ENCODE assay signal across 9 cellular contexts in the genomic region with DNA sequence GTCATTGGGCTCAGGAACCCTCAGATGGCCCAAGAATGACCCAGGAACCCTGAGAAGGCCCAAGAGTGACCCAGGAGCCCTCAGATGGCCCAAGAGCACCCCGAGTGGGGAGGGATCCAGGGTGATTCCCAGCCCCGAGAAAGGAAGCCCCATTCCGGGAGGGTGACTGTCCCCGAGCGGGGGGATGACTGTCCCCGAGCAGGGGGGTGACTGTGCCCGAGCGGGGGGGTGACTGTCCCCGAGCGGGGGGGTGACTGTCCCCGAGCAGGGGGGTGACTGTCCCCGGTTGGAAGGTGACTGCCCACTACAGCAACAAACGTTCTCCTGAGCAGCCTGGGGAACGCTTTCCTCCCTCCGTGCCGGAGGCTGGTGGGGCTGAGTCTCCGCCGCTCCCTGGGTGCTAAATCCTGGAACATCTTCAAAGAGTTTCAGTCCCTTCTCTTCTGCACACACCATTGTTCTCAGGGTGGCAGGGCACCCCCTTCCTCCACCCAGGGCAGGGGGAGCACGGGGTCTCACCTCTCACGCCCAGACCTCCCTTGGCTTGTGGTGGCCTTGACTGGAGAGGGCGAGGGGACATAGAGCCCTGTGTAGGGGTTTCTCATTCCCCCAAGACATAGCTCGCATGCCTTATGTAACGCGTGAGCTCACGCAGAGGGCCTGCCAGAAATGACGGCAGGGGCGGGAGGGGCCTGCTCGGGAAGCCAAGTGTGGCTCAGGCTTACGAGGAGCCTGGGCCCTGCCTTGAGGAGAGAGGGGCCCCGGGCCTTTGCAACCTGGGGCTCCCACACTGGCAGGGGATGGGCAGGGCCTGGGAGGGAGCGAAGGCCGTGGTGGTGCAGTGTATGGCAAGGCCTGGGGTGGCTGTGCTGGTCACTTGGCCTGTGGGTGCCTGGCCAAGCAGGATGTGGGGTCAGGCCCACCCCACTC. TPM values are rescaled to one million over a fixed set of nuclear protein-coding genes. Genes with fewer than 3 reads are reported as not detected.
DNase-seq lines count a peak whose midpoint lies in the region; FAIRE-seq and TF ChIP-seq lines count a peak whose summit lies in the region.
"Had no signal": no experiment of that assay in that cellular context is flagged by ENCODE, and none has a peak within 500 bp of the region (broad histone marks: within the 10 kb centered on the region; RNA-seq: fewer than 3 reads in every experiment).

No MANE protein-coding gene starts in this region.

- no peak overlapping the region for H2BK5ac ChIP-seq in mesendoderm (ENCODE audit: low read length)

- peak overlapping the region; percentile 78 for H2AK5ac ChIP-seq in mesendoderm (ENCODE audit: low read length)

- peak overlapping the region; percentile 15 for H3K18ac ChIP-seq in mesendoderm (ENCODE audit: low read length)

- no peak for FAIRE-seq in D721Med (lab: Jason Lieb, UNC)

- no peak overlapping the region for H4K8ac ChIP-seq in mesendoderm (ENCODE audit: low read depth, low read length)

- H3K27me3 ChIP-seq in MG63 (no peaks in the 10 kb centered on the region), mesendoderm (ENCODE audit: insufficient read depth, low read length, poor library complexity) (no peaks in the 10 kb centered on the region)

- H2BK120ac ChIP-seq in mesendoderm (ENCODE audit: low read depth, low read length): no peak overlapping the region

- no peak overlapping the region for H2BK15ac ChIP-seq in mesendoderm (replicated peaks; ENCODE audit: low read depth)

- no peaks in the 10 kb centered on the region for H3K36me3 ChIP-seq in MG63
- no peaks in the 10 kb centered on the region for H3K36me3 ChIP-seq in mesendoderm (ENCODE audit: control insufficient read depth, insufficient read depth, low read length)

- no peak overlapping the region for H4K5ac ChIP-seq in mesendoderm (ENCODE audit: low read length)

- H3K27me3 Mint-ChIP-seq in endothelial cell (ENCODE audit: unreplicated experiment): no peaks in the 10 kb centered on the region

- peak overlapping the region; percentile 61 for H3K9ac ChIP-seq in mesendoderm (ENCODE audit: low read length)

- H3K27ac Mint-ChIP-seq in endothelial cell (ENCODE audit: unreplicated experiment): peak overlapping the region; percentile 96
- H3K27ac Mint-ChIP-seq: activated naive CD4-positive, alpha-beta T cell treated with anti-CD3 and anti-CD28 coated beads for 36 hours had no signal

- peaks cover 3% of the 10 kb centered on the region for H3K36me3 Mint-ChIP-seq in endothelial cell (ENCODE audit: low read depth, unreplicated experiment)

- H3K9me3 Mint-ChIP-seq in endothelial cell (ENCODE audit: unreplicated experiment): no peaks in the 10 kb centered on the region
- H3K9me3 Mint-ChIP-seq: activated naive CD4-positive, alpha-beta T cell treated with anti-CD3 and anti-CD28 coated beads for 36 hours had no signal

- no peak for TF ChIP-seq CTCF in endothelial cell (IDR thresholded peaks at IDR 0.05; ENCODE audit: unreplicated experiment)
- TF ChIP-seq CTCF in D721Med (IDR thresholded peaks at IDR 0.05; ENCODE audit: insufficient read depth, missing control alignments): no peak
- TF ChIP-seq CTCF in GM10266 (IDR thresholded peaks at IDR 0.05; ENCODE audit: control insufficient read depth, insufficient read depth, low read depth, missing control alignments): no peak

- no CpG with 5 or more reads among the region's 32 CpGs for WGBS in mesendoderm (ENCODE audit: extremely low coverage, insufficient coverage, low lambda C conversion rate)

- peaks cover 2% of the 10 kb centered on the region for H3K4me1 Mint-ChIP-seq in endothelial cell (ENCODE audit: unreplicated experiment)

- H3K79me2 ChIP-seq in mesendoderm (ENCODE audit: control insufficient read depth, insufficient read depth, low read length): no peaks in the 10 kb centered on the region

- peaks cover 9% of the 10 kb centered on the region for H3K4me1 ChIP-seq in mesendoderm (ENCODE audit: control insufficient read depth, low read depth, low read length)

- no peak overlapping the region for H3K4me2 ChIP-seq in mesendoderm (ENCODE audit: low read length)

- no peak overlapping the region for H3K23ac ChIP-seq in mesendoderm (ENCODE audit: low read length)

- H3K27ac ChIP-seq in mesendoderm (ENCODE audit: low read depth, low read length): peak overlapping the region; percentile 86
- peak overlapping the region; percentile 95 for H3K27ac ChIP-seq in temporal lobe (ENCODE audit: low read depth, low read length)

- peak overlapping the region; percentile 87 for H3K4ac ChIP-seq in mesendoderm (ENCODE audit: low read depth, low read length)

- H3K4me3 ChIP-seq in MG63 (no peak overlapping the region), mesendoderm (ENCODE audit: low read length) (no peak overlapping the region)

- DNase-seq in MG63 (peak; percentile 90), endothelial cell (ENCODE audit: low spot score) (no peak), mesendoderm (peak; percentile 78), SIG-M5 (lab: John Stamatoyannopoulos, UW) (no peak), D721Med (ENCODE audit: insufficient read length, low spot score) (no peak), activated gamma-delta T cell (lab: John Stamatoyannopoulos, UW) (no peak), GM10266 (ENCODE audit: extremely low spot score) (no peak)
- DNase-seq: activated naive CD4-positive, alpha-beta T cell treated with anti-CD3 and anti-CD28 coated beads for 36 hours had no signal

- H3K9me3 ChIP-seq in MG63: no peaks in the 10 kb centered on the region

- H3K79me1 ChIP-seq in mesendoderm (ENCODE audit: low read length): no peaks in the 10 kb centered on the region

- H3K4me3 Mint-ChIP-seq in endothelial cell (ENCODE audit: unreplicated experiment): no peak overlapping the region
- H3K4me3 Mint-ChIP-seq: activated naive CD4-positive, alpha-beta T cell treated with anti-CD3 and anti-CD28 coated beads for 36 hours had no signal

- peak overlapping the region; percentile 82 for H3K56ac ChIP-seq in mesendoderm (ENCODE audit: low read length)

RNA-seq across cellular contexts. Expression of a gene that starts 14.3 kb away (rescaled TPM):
- 7.7 and 9.2 TPM in 2 replicates for total RNA-seq in MG63 (2014; rRNA removed; shearing (Covaris generic); ENCODE audit: low replicate concordance)
- total RNA-seq in endothelial cell (ENCODE audit: unreplicated experiment) (73.3 TPM), temporal lobe (26.1 TPM)
- 48.1 TPM for polyA plus RNA-seq in mesendoderm (2013, experiment 1 of 2)
- 51.1 TPM for polyA plus RNA-seq in mesendoderm (2013, experiment 2 of 2)

RNA-seq across cellular contexts. Expression of a gene that starts 19.3 kb away (rescaled TPM):
- total RNA-seq in MG63 (2014; rRNA removed; shearing (Covaris generic); ENCODE audit: low replicate concordance): 30.4 and 75.0 TPM in 2 replicates
- total RNA-seq in endothelial cell (ENCODE audit: unreplicated experiment) (118 TPM), temporal lobe (24.6 TPM)
- 85.8 TPM for polyA plus RNA-seq in mesendoderm (2013, experiment 1 of 2)
- polyA plus RNA-seq in mesendoderm (2013, experiment 2 of 2): 84.4 TPM

Comparison
In these comparisons a context has a peak if more than half of its experiments do, and no peak if none do; other contexts are left out.
1. DNase-seq: peak in MG63 (single experiment) and mesendoderm (single experiment); none in endothelial cell (single experiment), SIG-M5 (single experiment), D721Med (single experiment), activated gamma-delta T cell (single experiment) and GM10266 (single experiment).